Comparison of ENCODE assay signal across 25 cellular contexts in genomic region chr7:828793-829561, GRCh38. TPM values are rescaled to one million over a fixed set of nuclear protein-coding genes. Genes with fewer than 3 reads are reported as not detected.
DNase-seq lines count a peak whose midpoint lies in the region; ATAC-seq and TF ChIP-seq lines count a peak whose summit lies in the region.
"Had no signal": no experiment of that assay in that cellular context is flagged by ENCODE, and none has a peak within 500 bp of the region (broad histone marks: within the 10 kb centered on the region; RNA-seq: fewer than 3 reads in every experiment).

No MANE protein-coding gene starts in this region.

- ATAC-seq in IMR-90 (ENCODE audit: low read depth) (no peak), gastrocnemius medialis (peak; percentile 76 to 80)
- ATAC-seq in activated CD8-positive, alpha-beta T cell treated with anti-CD3 and anti-CD28 coated beads for 36 hours, result no peak
- ATAC-seq: activated CD8-positive, alpha-beta T cell treated with anti-CD3 and anti-CD28 coated beads, Interleukin-2, amount 10 ng/mL, durations not matched to agents 7 days and 5 days had no signal

- DNase-seq in D341Med (ENCODE audit: low spot score) (peak; percentile 25), IMR-90 (no peak), esophagus muscularis mucosa (ENCODE audit: extremely low spot score) (no peak), gastrocnemius medialis (peak; percentile 55 to 68), neural progenitor cell (ENCODE audit: low spot score) (no peak), dorsolateral prefrontal cortex (no peak)
- DNase-seq in activated CD8-positive, alpha-beta T cell treated with anti-CD3 and anti-CD28 coated beads for 36 hours, result no peak
- DNase-seq: activated CD8-positive, alpha-beta T cell treated with anti-CD3 and anti-CD28 coated beads, Interleukin-2, amount 10 ng/mL, durations not matched to agents 7 days and 5 days; activated naive CD4-positive, alpha-beta T cell treated with Interleukin-2 at 50 U/mL for 16 hours; activated T-cell treated with anti-CD3 and anti-CD28 coated beads, Interleukin-2, amount 50 U/mL, for 24 hours; DMS 273 treated with DMSO at 0.1 percent for 48 hours; GDM1; GM23248; hypothalamus; islet precursor cell; Kasumi-1; naive B cell; NCI-H1092; NCI-H2081 treated with DMSO at 0.1 percent for 48 hours; NCI-H748 treated with DMSO at 0.1 percent for 48 hours; small intestine; stimulated activated CD4-positive, alpha-beta T cell treated with anti-CD3 and anti-CD28 coated beads, Interleukin-4, amount 100 ng/mL, for 4 hours had no signal

- in situ Hi-C loops in IMR-90 (cut with MboI; ENCODE audit: low sequenced_read_pairs), result no loop called here
- in situ Hi-C loops in gastrocnemius medialis (cut with MboI; ENCODE audit: low sequenced_read_pairs in 4 of 4), result loop anchor here in 2 of 4 donors (10.0 kb wide), 1 partner anchor 46 kb away; the partner anchor contains the start of gene GET4 (in 2 of the 2)

- intact Hi-C loops in IMR-90 (cut with micrococcal nuclease) (no loop called here), esophagus muscularis mucosa (cut with DNase I) (no loop called here), gastrocnemius medialis (cut with DNase I; ENCODE audit: low total_unique reads) (loop anchor here (2.0 kb wide), 1 partner anchor 34 kb away; no protein-coding TSS in a partner anchor), dorsolateral prefrontal cortex (cut with DNase I) (no loop called here)
- intact Hi-C loops in activated CD8-positive, alpha-beta T cell treated with anti-CD3 and anti-CD28 coated beads for 36 hours (cut with micrococcal nuclease), result no loop called here

- POLR2A ChIA-PET in IMR-90 (lab: Charles Lee; ENCODE audit: unreplicated experiment), result no interaction called here
- POLR2A ChIA-PET in activated CD8-positive, alpha-beta T cell treated with anti-CD3 and anti-CD28 coated beads for 36 hours (lab: Charles Lee), result no interaction called here

- peak overlapping the region; percentile 81; the same call in 1 of the 2 replicates for H2AK5ac ChIP-seq in IMR-90 (ENCODE audit: low read depth, low read length)

- H3K36me3 Mint-ChIP-seq in activated CD8-positive, alpha-beta T cell treated with anti-CD3 and anti-CD28 coated beads for 36 hours (ENCODE audit: low read depth), result peaks cover 18% of the 10 kb centered on the region
- peaks cover 8% of the 10 kb centered on the region for H3K36me3 Mint-ChIP-seq in neural progenitor cell

- no peaks in the 10 kb centered on the region for H3K9me3 Mint-ChIP-seq in activated CD8-positive, alpha-beta T cell treated with anti-CD3 and anti-CD28 coated beads for 36 hours
- no peaks in the 10 kb centered on the region for H3K9me3 Mint-ChIP-seq in neural progenitor cell
- H3K9me3 Mint-ChIP-seq: activated T-cell treated with anti-CD3 and anti-CD28 coated beads, Interleukin-2, amount 50 U/mL, for 24 hours; naive B cell; T-helper 2 cell treated with Interferon-gamma antibody and Interleukin-4, amounts not matched to agents 5 μg/mL and 100 μg/mL, for 36 hours had no signal

- peak overlapping the region; percentile 64; the same call in 1 of the 2 replicates for H3K4ac ChIP-seq in IMR-90 (ENCODE audit: low read depth, low read length)

- H3K27ac ChIP-seq in IMR-90 (ENCODE audit: insufficient read depth, low read length) (no peak overlapping the region), esophagus muscularis mucosa (replicated peaks in 1 of 4) (peak overlapping the region; percentile 34 to 91 (median 64)), gastrocnemius medialis (peak overlapping the region; percentile 91 to 96 (median 94)), neural progenitor cell (no peak overlapping the region), dorsolateral prefrontal cortex (peak overlapping the region in 11 of 59 donors; percentile 12 to 55 (median 35))
- H3K27ac ChIP-seq: BLaER1 treated with 17β-estradiol and CSF1 and Interleukin-3, amounts not matched to agents 10 nM and 100 nM; GM23248; parathyroid adenoma had no signal

- no peak overlapping the region for H3K27ac Mint-ChIP-seq in activated CD8-positive, alpha-beta T cell treated with anti-CD3 and anti-CD28 coated beads for 36 hours
- no peak overlapping the region for H3K27ac Mint-ChIP-seq in neural progenitor cell
- H3K27ac Mint-ChIP-seq: activated CD8-positive, alpha-beta T cell treated with anti-CD3 and anti-CD28 coated beads, Interleukin-2, amount 10 ng/mL, durations not matched to agents 7 days and 5 days; activated T-cell treated with anti-CD3 and anti-CD28 coated beads, Interleukin-2, amount 50 U/mL, for 24 hours; T-helper 2 cell treated with Interferon-gamma antibody and Interleukin-4, amounts not matched to agents 5 μg/mL and 100 μg/mL, for 36 hours had no signal

- peaks cover 19 to 65% of the 10 kb centered on the region in 2 experiments for H3K79me1 ChIP-seq in IMR-90 (ENCODE audit: low read depth in 1 of 2, low read length in 2 of 2)

- peak overlapping the region in 1 of 2 experiments; percentile 23; a peak in 1 of 4 replicates for H4K8ac ChIP-seq in IMR-90 (ENCODE audit: low read depth in 2 of 2, low read length in 2 of 2)

- no peak overlapping the region for H2BK120ac ChIP-seq in IMR-90 (ENCODE audit: low read depth, low read length)

- TF ChIP-seq CTCF in IMR-90 (conservative IDR thresholded peaks at IDR 0.05; ENCODE audit: low read depth, low read length) (no peak), esophagus muscularis mucosa (IDR thresholded peaks at IDR 0.05) (no peak), gastrocnemius medialis (IDR thresholded peaks at IDR 0.05 in 4 of 5, conservative IDR thresholded peaks at IDR 0.05 in 1 of 5) (no peak), neural progenitor cell (IDR thresholded peaks at IDR 0.05) (no peak), dorsolateral prefrontal cortex (IDR thresholded peaks at IDR 0.05 in 54 of 56, conservative IDR thresholded peaks at IDR 0.05 in 2 of 56; ENCODE audit: low read depth in 1 of 56, partially characterized antibody in 56 of 56) (no peak)
- no peak for TF ChIP-seq CTCF in activated CD8-positive, alpha-beta T cell treated with anti-CD3 and anti-CD28 coated beads for 36 hours (IDR thresholded peaks at IDR 0.05)

- no peak for TF ChIP-seq EP300 in esophagus muscularis mucosa (IDR thresholded peaks at IDR 0.05)

- H3K9me1 ChIP-seq in IMR-90 (ENCODE audit: insufficient read depth, low read length), result peaks cover 30% of the 10 kb centered on the region

- H3K27me3 Mint-ChIP-seq in activated CD8-positive, alpha-beta T cell treated with anti-CD3 and anti-CD28 coated beads for 36 hours, result no peaks in the 10 kb centered on the region
- H3K27me3 Mint-ChIP-seq in neural progenitor cell (ENCODE audit: insufficient read depth, low read depth), result peaks cover 2% of the 10 kb centered on the region
- H3K27me3 Mint-ChIP-seq: activated T-cell treated with anti-CD3 and anti-CD28 coated beads, Interleukin-2, amount 50 U/mL, for 24 hours; naive B cell had no signal

- no peak overlapping the region for H3K23ac ChIP-seq in IMR-90 (ENCODE audit: low read depth, low read length)

- BruUV-seq in IMR-90 (replicated peaks; lab: Mats Ljungman, UMichigan), result no TSS peak

- CTCF ChIA-PET in IMR-90 (lab: Yijun Ruan, JAX), result no interaction called here
- CTCF ChIA-PET in activated CD8-positive, alpha-beta T cell treated with anti-CD3 and anti-CD28 coated beads for 36 hours (lab: Charles Lee), result interaction anchor here (0.9 to 2.1 kb wide), 2 partner anchors 12 to 44 kb away, joined by 3 to 9 read pairs; no protein-coding TSS in a partner anchor

- no peak for TF ChIP-seq POLR2A in IMR-90 (IDR thresholded peaks at IDR 0.05; ENCODE audit: low read depth, low read length)
- no peak for TF ChIP-seq POLR2A in esophagus muscularis mucosa (IDR thresholded peaks at IDR 0.05; ENCODE audit: low read depth)
- TF ChIP-seq POLR2A in gastrocnemius medialis (IDR thresholded peaks at IDR 0.05), result peak; percentile 55 to 70

- H3K4me3 Mint-ChIP-seq in activated CD8-positive, alpha-beta T cell treated with anti-CD3 and anti-CD28 coated beads for 36 hours, result no peak overlapping the region
- H3K4me3 Mint-ChIP-seq in neural progenitor cell, result no peak overlapping the region
- H3K4me3 Mint-ChIP-seq: activated CD8-positive, alpha-beta T cell treated with anti-CD3 and anti-CD28 coated beads, Interleukin-2, amount 10 ng/mL, durations not matched to agents 7 days and 5 days; activated T-cell treated with anti-CD3 and anti-CD28 coated beads, Interleukin-2, amount 50 U/mL, for 24 hours; naive B cell; T-helper 2 cell treated with Interferon-gamma antibody and Interleukin-4, amounts not matched to agents 5 μg/mL and 100 μg/mL, for 36 hours had no signal

- no peaks in the 10 kb centered on the region for H3F3A ChIP-seq in neural progenitor cell (ENCODE audit: low read depth)

- H3K36me3 ChIP-seq in IMR-90 (ENCODE audit: control insufficient read depth, insufficient read depth, low read length) (no peaks in the 10 kb centered on the region; the same call in 1 of the 2 replicates), esophagus muscularis mucosa (no peaks in the 10 kb centered on the region), gastrocnemius medialis (no peaks in the 10 kb centered on the region), neural progenitor cell (no peaks in the 10 kb centered on the region)

- H2AK9ac ChIP-seq in IMR-90 (replicated peaks; ENCODE audit: low read depth, low read length, poor library complexity), result no peak overlapping the region

- no peak overlapping the region for H3K4me2 ChIP-seq in IMR-90 (ENCODE audit: low read depth, low read length)
- no peak overlapping the region for H3K4me2 ChIP-seq in neural progenitor cell

- H3K27me3 ChIP-seq in IMR-90 (ENCODE audit: control insufficient read depth, insufficient read depth, low read length) (no peaks in the 10 kb centered on the region), esophagus muscularis mucosa (no peaks in the 10 kb centered on the region), gastrocnemius medialis (no peaks in the 10 kb centered on the region), neural progenitor cell (no peaks in the 10 kb centered on the region), dorsolateral prefrontal cortex (no peaks in the 10 kb centered on the region)
- H3K27me3 ChIP-seq: BLaER1 treated with 17β-estradiol and CSF1 and Interleukin-3, amounts not matched to agents 10 nM and 100 nM had no signal

- 98% methylated on average over 8 of the region's 14 CpGs; no CpG with 5 or more reads in 1 of the 2 experiments for WGBS in IMR-90 (ENCODE audit: extremely low coverage in 2 of 2, insufficient read length in 1 of 2), 2 experiments
- WGBS in esophagus muscularis mucosa, result 87% methylated on average over 10 of the region's 14 CpGs

- H2BK20ac ChIP-seq in IMR-90 (ENCODE audit: low read depth, low read length), result no peak overlapping the region

- H3K4me1 Mint-ChIP-seq in activated CD8-positive, alpha-beta T cell treated with anti-CD3 and anti-CD28 coated beads for 36 hours (ENCODE audit: low read depth), result peaks cover 53% of the 10 kb centered on the region
- peaks cover 19% of the 10 kb centered on the region for H3K4me1 Mint-ChIP-seq in neural progenitor cell

- no peak overlapping the region for H4K91ac ChIP-seq in IMR-90 (ENCODE audit: insufficient read depth, low read depth, low read length)

- dilution Hi-C loops in IMR-90 (cut with HindIII; ENCODE audit: low sequenced_read_pairs, unreplicated experiment), result no loop called here

- H2AFZ ChIP-seq in IMR-90 (replicated peaks; ENCODE audit: low read length, poor library complexity), result no peak overlapping the region
- H2AFZ ChIP-seq in neural progenitor cell (replicated peaks), result no peak overlapping the region
- H2AFZ ChIP-seq: GM23248, parathyroid adenoma had no signal

- no peak overlapping the region for H3K18ac ChIP-seq in IMR-90 (ENCODE audit: low read depth, low read length)

- H3K4me1 ChIP-seq in IMR-90 (ENCODE audit: control insufficient read depth, insufficient read depth, low read length), result peaks cover 38% of the 10 kb centered on the region
- H3K4me1 ChIP-seq in esophagus muscularis mucosa, result peaks cover 92 to 97% (median 93%) of the 10 kb centered on the region in 4 donors
- H3K4me1 ChIP-seq in gastrocnemius medialis, result peaks cover 90 to 95% of the 10 kb centered on the region in 2 donors
- no peaks in the 10 kb centered on the region for H3K4me1 ChIP-seq in neural progenitor cell

- H3K9ac ChIP-seq in IMR-90 (ENCODE audit: low read depth, low read length) (no peak overlapping the region), neural progenitor cell (no peak overlapping the region)
- H3K9ac ChIP-seq: GM23248, parathyroid adenoma had no signal

- H3K9me3 ChIP-seq in IMR-90 (ENCODE audit: control insufficient read depth, insufficient read depth, low read length) (no peaks in the 10 kb centered on the region), esophagus muscularis mucosa (no peaks in the 10 kb centered on the region), gastrocnemius medialis (no peaks in the 10 kb centered on the region), neural progenitor cell (ENCODE audit: low read depth) (no peaks in the 10 kb centered on the region)
- H3K9me3 ChIP-seq: BLaER1 treated with 17β-estradiol and CSF1 and Interleukin-3, amounts not matched to agents 10 nM and 100 nM had no signal

- TF ChIP-seq RAD21 in IMR-90 (IDR thresholded peaks at IDR 0.05; ENCODE audit: low read length), result no peak

- H3K79me2 ChIP-seq in neural progenitor cell (ENCODE audit: low read depth), result peaks cover 100% of the 10 kb centered on the region

- no peak overlapping the region for H3K14ac ChIP-seq in IMR-90 (replicated peaks; ENCODE audit: low read depth, low read length)

- H3K56ac ChIP-seq in IMR-90 (ENCODE audit: extremely low read depth, insufficient read depth, low read length), result no peak overlapping the region

- H3K4me3 ChIP-seq in IMR-90 (ENCODE audit: insufficient read depth, low read depth, low read length) (no peak overlapping the region), esophagus muscularis mucosa (no peak overlapping the region), gastrocnemius medialis (no peak overlapping the region), neural progenitor cell (no peak overlapping the region), dorsolateral prefrontal cortex (no peak overlapping the region)
- H3K4me3 ChIP-seq: BLaER1 treated with 17β-estradiol and CSF1 and Interleukin-3, amounts not matched to agents 10 nM and 100 nM; GM23248 had no signal

- H2BK5ac ChIP-seq in IMR-90 (ENCODE audit: low read depth, low read length, poor library complexity, severe bottlenecking), result no peak overlapping the region

- H4K20me1 ChIP-seq in IMR-90 (ENCODE audit: insufficient read depth, low read length) (peaks cover 48% of the 10 kb centered on the region), neural progenitor cell (ENCODE audit: low read depth) (peaks cover 75% of the 10 kb centered on the region)

- no peak overlapping the region for H2BK15ac ChIP-seq in IMR-90 (ENCODE audit: low read depth, low read length)

- no peak overlapping the region for H4K5ac ChIP-seq in IMR-90 (ENCODE audit: low read depth, low read length)

RNA-seq across cellular contexts. Expression of gene SUN1, which starts 3.3 kb away (rescaled TPM):
- total RNA-seq in IMR-90 (2012; rRNA removed) (113 and 129 TPM in 2 replicates), esophagus muscularis mucosa (100 to 1,000 TPM; 132 to 149 (median 147) TPM), gastrocnemius medialis (100 to 1,000 TPM; 112 to 154 (median 132) TPM), neural progenitor cell (ENCODE audit: low replicate concordance) (104 and 131 TPM in 2 replicates), dorsolateral prefrontal cortex (100 to 1,000 TPM; 114 to 221 (median 159) TPM)
- 155 and 239 TPM in 2 replicates for polyA plus RNA-seq in IMR-90 (2012; rRNA removed)
- polyA plus RNA-seq in IMR-90 (2012; cell fraction: cytosol; rRNA removed), result 84.1 and 183 TPM in 2 replicates
- polyA plus RNA-seq in IMR-90 (2012; cell fraction: nucleus; rRNA removed; ENCODE audit: low replicate concordance), result 1,009 and 1,044 TPM in 2 replicates
- 10 to 100 TPM; 71.3 to 71.6 TPM for total RNA-seq in activated CD8-positive, alpha-beta T cell treated with anti-CD3 and anti-CD28 coated beads for 36 hours

RNA-seq across cellular contexts. Expression of gene GET4, which starts 47.4 kb away (rescaled TPM):
- total RNA-seq in IMR-90 (2012; rRNA removed), result 10.6 and 11.3 TPM in 2 replicates
- polyA plus RNA-seq in IMR-90 (2012; rRNA removed), result 30.9 and 37.2 TPM in 2 replicates
- 25.9 and 35.9 TPM in 2 replicates for polyA plus RNA-seq in IMR-90 (2012; cell fraction: cytosol; rRNA removed)
- 104 and 238 TPM in 2 replicates for polyA plus RNA-seq in IMR-90 (2012; cell fraction: nucleus; rRNA removed; ENCODE audit: low replicate concordance)
- total RNA-seq in esophagus muscularis mucosa, result 10 to 100 TPM; 24.7 to 41.3 (median 35.2) TPM
- total RNA-seq in gastrocnemius medialis, result 10 to 100 TPM; 24.6 to 40.8 (median 30.0) TPM
- total RNA-seq in activated CD8-positive, alpha-beta T cell treated with anti-CD3 and anti-CD28 coated beads for 36 hours, result 10 to 100 TPM; 20.6 to 31.9 TPM
- total RNA-seq in neural progenitor cell (ENCODE audit: low replicate concordance), result 17.2 and 35.7 TPM in 2 replicates
- total RNA-seq in dorsolateral prefrontal cortex, result 10 to 100 TPM; 25.4 to 54.1 (median 40.7) TPM

Comparison
In these comparisons a context has a peak if more than half of its experiments do, and no peak if none do; other contexts are left out.
1. DNase-seq: peak in D341Med (single experiment) and gastrocnemius medialis (2 of 2); none in IMR-90 (single experiment), esophagus muscularis mucosa (single experiment), activated CD8-positive, alpha-beta T cell treated with anti-CD3 and anti-CD28 coated beads for 36 hours (single experiment), neural progenitor cell (single experiment) and dorsolateral prefrontal cortex (0 of 10).
2. ATAC-seq: peak in gastrocnemius medialis (2 of 2); none in IMR-90 (single experiment) and activated CD8-positive, alpha-beta T cell treated with anti-CD3 and anti-CD28 coated beads for 36 hours (single experiment).
3. H3K27ac ChIP-seq: peak in esophagus muscularis mucosa (4 of 4) and gastrocnemius medialis (4 of 4); none in IMR-90 (single experiment) and neural progenitor cell (single experiment).
4. POLR2A ChIP-seq: peak in gastrocnemius medialis (2 of 2); none in IMR-90 (single experiment) and esophagus muscularis mucosa (single experiment).